16 cellular contexts compared by ENCODE assay signal in the genomic region with DNA sequence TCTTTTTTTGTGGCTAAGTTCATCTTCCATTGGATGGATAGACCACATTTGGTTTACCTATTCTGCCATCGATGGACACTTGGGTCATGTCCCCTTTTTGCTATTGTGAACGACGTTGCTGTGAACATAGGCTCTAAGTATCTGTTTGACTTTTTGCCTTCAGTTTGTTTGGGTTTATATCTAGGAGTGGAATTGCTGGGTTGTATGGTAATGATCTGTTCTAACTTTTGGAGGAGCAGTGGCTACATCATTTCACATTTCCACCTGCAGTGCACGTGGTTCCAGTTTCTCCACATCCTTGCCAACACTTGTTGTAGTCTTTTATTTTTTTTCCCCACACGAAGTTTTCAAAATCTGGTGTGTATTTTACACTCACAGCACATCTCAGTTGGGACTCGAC. TPM values are rescaled to one million over a fixed set of nuclear protein-coding genes. Genes with fewer than 3 reads are reported as not detected.
DNase-seq lines count a peak whose midpoint lies in the region; ATAC-seq, FAIRE-seq and TF ChIP-seq lines count a peak whose summit lies in the region.
"Had no signal": no experiment of that assay in that cellular context is flagged by ENCODE, and none has a peak within 500 bp of the region (broad histone marks: within the 10 kb centered on the region; RNA-seq: fewer than 3 reads in every experiment).

No MANE protein-coding gene starts in this region.

- TF ChIP-seq CTCF in Caco-2 (IDR thresholded peaks at IDR 0.05; ENCODE audit: insufficient read depth in 1 of 2, low read depth in 1 of 2, low read length in 1 of 2, severe bottlenecking in 1 of 2, unreplicated experiment in 1 of 2) (no peak), GM23338 (conservative IDR thresholded peaks at IDR 0.05; ENCODE audit: low read depth in 2 of 2) (no peak), K562 (IDR thresholded peaks at IDR 0.05 in 2 of 3, conservative IDR thresholded peaks at IDR 0.05 in 1 of 3; ENCODE audit: insufficient read depth in 2 of 3, low read depth in 1 of 3, low read length in 3 of 3) (no peak)

- H3K79me2 ChIP-seq in GM23338 (replicated peaks; ENCODE audit: insufficient read depth) (peaks cover 100% of the 10 kb centered on the region), K562 (ENCODE audit: control insufficient read depth, insufficient read depth, low read length) (peaks cover 13% of the 10 kb centered on the region; the same call in 2 of the 3 replicates)

- no peaks in the 10 kb centered on the region for H3K9me2 ChIP-seq in GM23338 (ENCODE audit: insufficient read depth)

- POLR2A ChIA-PET in Caco-2 (lab: Charles Lee), result no interaction called here
- POLR2A ChIA-PET in K562 (lab: Yijun Ruan, JAX), result interaction anchor here (0.6 kb wide), 1 partner anchor 31 kb away, joined by 3 read pairs; no protein-coding TSS in a partner anchor

- WGBS in K562 (ENCODE audit: insufficient coverage, low coverage, missing lambda C conversion rate), result 66% methylated on average over 6 of the region's 6 CpGs

- H3K27me3 ChIP-seq in Caco-2 (replicated peaks; ENCODE audit: control insufficient read depth, insufficient read depth, low read length) (no peaks in the 10 kb centered on the region), GM23338 (ENCODE audit: insufficient read depth) (no peaks in the 10 kb centered on the region), K562 (ENCODE audit: control insufficient read depth in 2 of 2, insufficient read depth in 2 of 2, low read length in 2 of 2) (no peaks in the 10 kb centered on the region)

- H3K36me3 Mint-ChIP-seq in Caco-2 (ENCODE audit: insufficient read depth, unreplicated experiment), result peaks cover 70% of the 10 kb centered on the region
- H3K36me3 Mint-ChIP-seq in GM23338 (ENCODE audit: low read depth), result peaks cover 24% of the 10 kb centered on the region

- H3K4me3 Mint-ChIP-seq in Caco-2 (ENCODE audit: unreplicated experiment) (no peak overlapping the region), GM23338 (no peak overlapping the region)
- H3K4me3 Mint-ChIP-seq: CD4-positive, alpha-beta T cell; H9 had no signal

- H2AFZ ChIP-seq in GM23338 (no peak overlapping the region), K562 (ENCODE audit: low read depth, low read length) (no peak overlapping the region)

- H3K4me2 ChIP-seq in GM23338 (no peak overlapping the region), K562 (ENCODE audit: insufficient read depth, low read length) (no peak overlapping the region)

- H4K20me1 ChIP-seq in GM23338 (replicated peaks; ENCODE audit: insufficient read depth) (peaks cover 36% of the 10 kb centered on the region), K562 (replicated peaks; ENCODE audit: control insufficient read depth, insufficient read depth, low read length) (peaks cover 10% of the 10 kb centered on the region)

- CTCF ChIA-PET in Caco-2 (lab: Charles Lee), result no interaction called here
- CTCF ChIA-PET in K562 (lab: Yijun Ruan, JAX; ENCODE audit: low intra/inter-chr PET ratio), result no interaction called here

- no peak overlapping the region for H3K4me3 ChIP-seq in Caco-2 (ENCODE audit: low read depth, low read length)
- no peak overlapping the region for H3K4me3 ChIP-seq in GM23338
- no peak overlapping the region for H3K4me3 ChIP-seq in K562

- no peak for TF ChIP-seq POLR2A in K562 (conservative IDR thresholded peaks at IDR 0.05)

- H3K27me3 Mint-ChIP-seq in Caco-2 (ENCODE audit: insufficient read depth, unreplicated experiment) (no peaks in the 10 kb centered on the region), GM23338 (ENCODE audit: insufficient read depth, low read depth, poor library complexity) (peaks cover 21% of the 10 kb centered on the region)
- H3K27me3 Mint-ChIP-seq: CD4-positive, alpha-beta T cell had no signal

- no peak for DNase-seq in Caco-2
- DNase-seq in GM23338 (ENCODE audit: low spot score), result no peak
- no peak for DNase-seq in K562 (ENCODE audit: extremely low read depth in 1 of 4, low spot score in 3 of 4)
- DNase-seq in anterior cingulate cortex (lab: John Stamatoyannopoulos, UW), result no peak
- DNase-seq in UCSD-AML1 (lab: John Stamatoyannopoulos, UW; ENCODE audit: unreplicated experiment), result no peak
- DNase-seq in NCI-H1436 treated with DMSO at 0.1 percent for 48 hours (lab: John Stamatoyannopoulos, UW), result no peak
- DNase-seq: AML-193; CD4-positive, alpha-beta T cell; DMS79 treated with DMSO at 0.1 percent for 48 hours; GF-D8; H9; KBM-7 had no signal

- H3F3A ChIP-seq in GM23338 (replicated peaks; ENCODE audit: low read depth), result no peaks in the 10 kb centered on the region

- H3K9me1 ChIP-seq in K562 (ENCODE audit: control insufficient read depth, insufficient read depth, low read length), result no peaks in the 10 kb centered on the region

- H3K27ac ChIP-seq in GM23338 (ENCODE audit: low read depth), result 0 out of 2 replicates have a peak overlapping the region, but pooled peaks have one; percentile 14
- no peak overlapping the region for H3K27ac ChIP-seq in K562 (ENCODE audit: extremely low read depth, low read depth, low read length)
- H3K27ac ChIP-seq: C4-2B had no signal

- TF ChIP-seq EP300 in K562 (IDR thresholded peaks at IDR 0.05; ENCODE audit: low read length), result no peak

- ATAC-seq in GM23338 (no peak), K562 (no peak)

- H3K9ac ChIP-seq in K562 (ENCODE audit: insufficient read depth in 1 of 2, low read depth in 2 of 2, low read length in 2 of 2), result no peak overlapping the region

- no peaks in the 10 kb centered on the region; the same call in 1 of the 2 replicates for H3K36me3 ChIP-seq in Caco-2 (ENCODE audit: control insufficient read depth, insufficient read depth, low read length)
- H3K36me3 ChIP-seq in GM23338 (ENCODE audit: insufficient read depth), result no peaks in the 10 kb centered on the region
- H3K36me3 ChIP-seq in K562 (ENCODE audit: control insufficient read depth, insufficient read depth, low read length), result 0 out of 3 replicates have a peak, but pooled peaks cover 5% of the 10 kb centered on the region

- no peak for TF ChIP-seq RAD21 in K562 (CRISPR knock-in tag; conservative IDR thresholded peaks at IDR 0.05 in 1 of 2, IDR thresholded peaks at IDR 0.05 in 1 of 2)

- H3K4me1 ChIP-seq in Caco-2 (peaks cover 59% of the 10 kb centered on the region), GM23338 (ENCODE audit: insufficient read depth) (peaks cover 23% of the 10 kb centered on the region), K562 (replicated peaks in 1 of 2; ENCODE audit: control insufficient read depth in 2 of 2, insufficient read depth in 2 of 2, low read length in 2 of 2) (no peaks in the 10 kb centered on the region)

- H3K9me3 ChIP-seq in Caco-2 (no peaks in the 10 kb centered on the region), K562 (replicated peaks; ENCODE audit: control insufficient read depth, insufficient read depth, low read depth, low read length) (no peaks in the 10 kb centered on the region)

- BruUV-seq in Caco-2 (replicated peaks; lab: Mats Ljungman, UMichigan), result no TSS peak
- no TSS peak for BruUV-seq in K562 (replicated peaks; lab: Mats Ljungman, UMichigan)

- H3K4me1 Mint-ChIP-seq in Caco-2 (ENCODE audit: low read depth, unreplicated experiment) (peaks cover 42% of the 10 kb centered on the region), GM23338 (peaks cover 35% of the 10 kb centered on the region)

- FAIRE-seq in K562 (lab: Jason Lieb, UNC), result peak; percentile 74
- FAIRE-seq: A204.1, H1 had no signal

- intact Hi-C loops in Caco-2 (cut with micrococcal nuclease; ENCODE audit: unreplicated experiment), result no loop called here
- intact Hi-C loops in K562 (cut with micrococcal nuclease), result no loop called here

- H3K27ac Mint-ChIP-seq in Caco-2 (ENCODE audit: unreplicated experiment) (peak overlapping the region; percentile 39), GM23338 (no peak overlapping the region)
- H3K27ac Mint-ChIP-seq: CD4-positive, alpha-beta T cell; H9 had no signal

- H3K9me3 Mint-ChIP-seq in Caco-2 (ENCODE audit: unreplicated experiment), result no peaks in the 10 kb centered on the region
- no peaks in the 10 kb centered on the region; the same call in 2 of the 3 replicates for H3K9me3 Mint-ChIP-seq in GM23338
- H3K9me3 Mint-ChIP-seq: CD4-positive, alpha-beta T cell; H9 had no signal

- in situ Hi-C loops in K562 (cut with MboI), result no loop called here

RNA-seq across cellular contexts. Expression of a gene that starts 21.7 kb away (rescaled TPM):
- total RNA-seq in Caco-2 (2022) (34.3 and 38.8 TPM in 2 replicates), K562 (2014; rRNA removed) (1.0 and 1.2 TPM in 2 replicates), K562 (2014; rRNA removed; fragmentation: Illumina TruSeq; extraction: Trizol) (0.87 and 1.6 TPM in 2 replicates), K562 (2015; rRNA removed; fragmentation: Illumina TruSeq; extraction: Trizol) (1.4 and 1.5 TPM in 2 replicates), K562 (2021) (8.8 and 9.0 TPM in 2 replicates)
- 37.7 and 40.1 TPM in 2 replicates for total RNA-seq in GM23338 (2014; rRNA removed; shearing (Covaris generic))
- polyA plus RNA-seq in GM23338 (2016; fragmentation: Nextera tagmentation; extraction: Ambion mirVana) (7.0 and 8.2 TPM in 2 replicates), K562 (2011; rRNA removed) (0.26 and 0.51 TPM in 2 replicates), K562 (2014; fragmentation: Illumina TruSeq; extraction: Trizol) (7.4 and 7.6 TPM in 2 replicates), K562 (2014; fragmentation: Nextera tagmentation; extraction: Ambion mirVana) (under 1 TPM; 0.01 to 0.07 TPM), K562 (2014; rRNA removed) (1.7 and 2.7 TPM in 2 replicates)
- total RNA-seq in K562 (2011; cell fraction: chromatin; rRNA removed; ENCODE audit: low replicate concordance), result 9.5 and 15.2 TPM in 2 replicates
- 8.5 and 9.6 TPM in 2 replicates for total RNA-seq in K562 (2011; cell fraction: nucleolus; rRNA removed)
- total RNA-seq in K562 (2011; cell fraction: nucleoplasm; rRNA removed), result 8.5 and 11.8 TPM in 2 replicates
- 0.29 and 0.31 TPM in 2 replicates for polyA plus RNA-seq in K562 (2011; cell fraction: cytosol; rRNA removed)
- 2.0 and 2.6 TPM in 2 replicates for polyA plus RNA-seq in K562 (2011; cell fraction: nucleus; rRNA removed)
- 5.1 and 5.2 TPM in 2 replicates for polyA plus RNA-seq in K562 (2012)
- 0.90 and 1.2 TPM in 2 replicates for polyA minus RNA-seq in K562 (2011; rRNA and poly(A)+ RNA removed)
- 1.2 and 1.3 TPM in 2 replicates for polyA minus RNA-seq in K562 (2011; cell fraction: cytosol; rRNA and poly(A)+ RNA removed)
- polyA minus RNA-seq in K562 (2011; cell fraction: nucleus; rRNA and poly(A)+ RNA removed), result 3.1 and 4.8 TPM in 2 replicates

RNA-seq across cellular contexts. Expression of a gene that starts 57.6 kb away (rescaled TPM):
- total RNA-seq in Caco-2 (2022) (not detected in 2 replicates), K562 (2014; rRNA removed) (0.09 and 0.12 TPM in 2 replicates), K562 (2014; rRNA removed; fragmentation: Illumina TruSeq; extraction: Trizol) (0.03 and 0.04 TPM in 2 replicates), K562 (2015; rRNA removed; fragmentation: Illumina TruSeq; extraction: Trizol) (0.08 and 0.11 TPM in 2 replicates), K562 (2021) (0.04 and 0.16 TPM in 2 replicates)
- 0.42 TPM in 1 of 2 replicates, not detected in the other for total RNA-seq in GM23338 (2014; rRNA removed; shearing (Covaris generic))
- polyA plus RNA-seq in GM23338 (2016; fragmentation: Nextera tagmentation; extraction: Ambion mirVana) (0.05 and 0.26 TPM in 2 replicates), K562 (2011; rRNA removed) (0.06 and 0.15 TPM in 2 replicates), K562 (2014; fragmentation: Illumina TruSeq; extraction: Trizol) (0.07 TPM in 1 of 2 replicates, not detected in the other), K562 (2014; fragmentation: Nextera tagmentation; extraction: Ambion mirVana) (under 1 TPM in 1 of 2 experiments, not detected in 1; 0.04 TPM), K562 (2014; rRNA removed) (0.03 and 0.04 TPM in 2 replicates)
- total RNA-seq in K562 (2011; cell fraction: chromatin; rRNA removed; ENCODE audit: low replicate concordance), result not detected in 2 replicates
- not detected in 2 replicates for total RNA-seq in K562 (2011; cell fraction: nucleolus; rRNA removed)
- total RNA-seq in K562 (2011; cell fraction: nucleoplasm; rRNA removed), result not detected in 2 replicates
- polyA plus RNA-seq in K562 (2011; cell fraction: cytosol; rRNA removed), result 0.10 and 0.15 TPM in 2 replicates
- 0.07 TPM in 1 of 2 replicates, not detected in the other for polyA plus RNA-seq in K562 (2011; cell fraction: nucleus; rRNA removed)
- polyA plus RNA-seq in K562 (2012), result 0.14 and 0.37 TPM in 2 replicates
- polyA minus RNA-seq in K562 (2011; rRNA and poly(A)+ RNA removed), result not detected in 2 replicates
- polyA minus RNA-seq in K562 (2011; cell fraction: cytosol; rRNA and poly(A)+ RNA removed), result not detected in 2 replicates
- not detected in 2 replicates for polyA minus RNA-seq in K562 (2011; cell fraction: nucleus; rRNA and poly(A)+ RNA removed)
- total RNA-seq: H1, H9, HT-29 had no signal
